In the genomic region with DNA sequence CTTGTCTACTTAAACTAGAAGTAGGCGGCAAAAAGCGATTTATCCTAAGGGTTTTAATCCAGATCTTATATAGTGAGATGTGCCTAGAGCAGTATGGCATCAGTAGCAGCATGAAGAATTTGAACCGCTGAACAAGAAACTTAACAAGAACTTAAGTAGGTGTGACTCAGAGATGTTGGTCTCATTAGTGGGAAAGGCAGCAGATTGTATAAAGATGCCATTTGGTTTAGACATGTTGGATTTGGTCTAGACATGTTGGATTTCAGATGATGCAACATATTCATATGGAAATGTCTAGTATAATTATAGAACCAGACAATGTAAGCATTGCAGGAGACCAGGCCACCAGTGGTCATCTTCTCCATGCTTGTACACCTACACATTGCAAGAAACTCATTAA, we compare ENCODE assay signal across 15 cellular contexts.
"Had no signal": no experiment of that assay in that cellular context is flagged by ENCODE, and none has a peak within 500 bp of the region (broad histone marks: within the 10 kb centered on the region; RNA-seq: fewer than 3 reads in every experiment).

No MANE protein-coding gene starts in this region.

- DNase-seq: activated CD4-positive, alpha-beta memory T cell treated with anti-CD3 and anti-CD28 coated beads, Interleukin-2, amount 10 ng/mL, durations not matched to agents 7 days and 5 days; activated CD4-positive, alpha-beta T cell treated with anti-CD3 and anti-CD28 coated beads for 36 hours; activated naive CD8-positive, alpha-beta T cell treated with anti-CD3 and anti-CD28 coated beads for 36 hours; activated T-cell treated with anti-CD3 and anti-CD28 coated beads, Interleukin-2, amount 50 U/mL, for 72 hours; amygdala; dorsolateral prefrontal cortex; glutamatergic neuron; left cardiac atrium; lower lobe of right lung; nephron progenitor cell; occipital lobe; right cardiac atrium; stimulated activated CD4-positive, alpha-beta T cell treated with anti-CD3 and anti-CD28 coated beads, Interleukin-4, amount 100 ng/mL, for 24 hours; stimulated activated naive CD4-positive, alpha-beta T cell; tibial artery had no signal
